ENCODE assay signal across 1 cellular context in the genomic region with DNA sequence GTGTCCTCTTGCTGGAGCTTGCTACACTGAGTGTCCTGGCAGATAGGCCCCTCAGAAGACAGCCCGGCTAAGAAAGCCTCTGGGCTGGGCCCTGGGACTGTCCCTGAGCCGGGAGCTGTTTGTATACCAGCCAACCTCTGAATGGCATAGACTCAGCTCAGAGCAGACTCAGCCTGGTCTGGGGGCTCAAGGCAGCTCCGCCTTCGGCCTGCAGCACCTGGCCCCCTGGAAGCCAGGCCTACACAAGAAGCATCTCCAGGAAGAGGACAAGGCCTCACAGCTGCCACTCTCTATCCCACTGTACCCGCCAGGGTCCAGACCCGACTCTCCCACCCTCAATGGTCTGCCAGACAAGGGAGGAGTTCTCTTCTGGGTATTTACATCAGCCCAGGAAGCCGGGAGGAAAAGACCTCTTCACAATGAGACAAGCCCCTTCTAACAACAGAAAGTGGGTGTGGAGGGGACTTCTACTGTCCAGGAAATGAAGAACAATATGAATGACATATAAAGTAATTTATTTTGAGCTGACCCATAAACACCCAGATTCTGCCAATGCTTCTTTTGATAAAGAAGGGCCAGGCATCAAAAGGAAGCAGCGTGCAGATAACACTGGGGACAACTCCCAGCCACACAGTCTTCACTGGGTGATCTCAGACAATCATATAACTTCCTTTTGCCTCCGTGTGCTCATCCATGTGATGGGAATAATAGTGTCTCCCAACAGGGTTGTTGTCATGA.
TF ChIP-seq lines count a peak whose summit lies in the region.

No MANE protein-coding gene starts in this region.

TF ChIP-seq in GM23338, 12 proteins besides CTCF, POLR2A, EP300 and RAD21 (continued from another document):
- TF ChIP-seq EZH2phosphoT487 (IDR thresholded peaks at IDR 0.05; ENCODE audit: unreplicated experiment): no peak
- no peak for TF ChIP-seq ZNF114 (CRISPR knock-in tag; IDR thresholded peaks at IDR 0.05)
- TF ChIP-seq EZH2 (IDR thresholded peaks at IDR 0.05; ENCODE audit: low read depth, unreplicated experiment): no peak
- TF ChIP-seq NANOG (IDR thresholded peaks at IDR 0.05; ENCODE audit: borderline replicate concordance): no peak
- TF ChIP-seq, protein P1, sequence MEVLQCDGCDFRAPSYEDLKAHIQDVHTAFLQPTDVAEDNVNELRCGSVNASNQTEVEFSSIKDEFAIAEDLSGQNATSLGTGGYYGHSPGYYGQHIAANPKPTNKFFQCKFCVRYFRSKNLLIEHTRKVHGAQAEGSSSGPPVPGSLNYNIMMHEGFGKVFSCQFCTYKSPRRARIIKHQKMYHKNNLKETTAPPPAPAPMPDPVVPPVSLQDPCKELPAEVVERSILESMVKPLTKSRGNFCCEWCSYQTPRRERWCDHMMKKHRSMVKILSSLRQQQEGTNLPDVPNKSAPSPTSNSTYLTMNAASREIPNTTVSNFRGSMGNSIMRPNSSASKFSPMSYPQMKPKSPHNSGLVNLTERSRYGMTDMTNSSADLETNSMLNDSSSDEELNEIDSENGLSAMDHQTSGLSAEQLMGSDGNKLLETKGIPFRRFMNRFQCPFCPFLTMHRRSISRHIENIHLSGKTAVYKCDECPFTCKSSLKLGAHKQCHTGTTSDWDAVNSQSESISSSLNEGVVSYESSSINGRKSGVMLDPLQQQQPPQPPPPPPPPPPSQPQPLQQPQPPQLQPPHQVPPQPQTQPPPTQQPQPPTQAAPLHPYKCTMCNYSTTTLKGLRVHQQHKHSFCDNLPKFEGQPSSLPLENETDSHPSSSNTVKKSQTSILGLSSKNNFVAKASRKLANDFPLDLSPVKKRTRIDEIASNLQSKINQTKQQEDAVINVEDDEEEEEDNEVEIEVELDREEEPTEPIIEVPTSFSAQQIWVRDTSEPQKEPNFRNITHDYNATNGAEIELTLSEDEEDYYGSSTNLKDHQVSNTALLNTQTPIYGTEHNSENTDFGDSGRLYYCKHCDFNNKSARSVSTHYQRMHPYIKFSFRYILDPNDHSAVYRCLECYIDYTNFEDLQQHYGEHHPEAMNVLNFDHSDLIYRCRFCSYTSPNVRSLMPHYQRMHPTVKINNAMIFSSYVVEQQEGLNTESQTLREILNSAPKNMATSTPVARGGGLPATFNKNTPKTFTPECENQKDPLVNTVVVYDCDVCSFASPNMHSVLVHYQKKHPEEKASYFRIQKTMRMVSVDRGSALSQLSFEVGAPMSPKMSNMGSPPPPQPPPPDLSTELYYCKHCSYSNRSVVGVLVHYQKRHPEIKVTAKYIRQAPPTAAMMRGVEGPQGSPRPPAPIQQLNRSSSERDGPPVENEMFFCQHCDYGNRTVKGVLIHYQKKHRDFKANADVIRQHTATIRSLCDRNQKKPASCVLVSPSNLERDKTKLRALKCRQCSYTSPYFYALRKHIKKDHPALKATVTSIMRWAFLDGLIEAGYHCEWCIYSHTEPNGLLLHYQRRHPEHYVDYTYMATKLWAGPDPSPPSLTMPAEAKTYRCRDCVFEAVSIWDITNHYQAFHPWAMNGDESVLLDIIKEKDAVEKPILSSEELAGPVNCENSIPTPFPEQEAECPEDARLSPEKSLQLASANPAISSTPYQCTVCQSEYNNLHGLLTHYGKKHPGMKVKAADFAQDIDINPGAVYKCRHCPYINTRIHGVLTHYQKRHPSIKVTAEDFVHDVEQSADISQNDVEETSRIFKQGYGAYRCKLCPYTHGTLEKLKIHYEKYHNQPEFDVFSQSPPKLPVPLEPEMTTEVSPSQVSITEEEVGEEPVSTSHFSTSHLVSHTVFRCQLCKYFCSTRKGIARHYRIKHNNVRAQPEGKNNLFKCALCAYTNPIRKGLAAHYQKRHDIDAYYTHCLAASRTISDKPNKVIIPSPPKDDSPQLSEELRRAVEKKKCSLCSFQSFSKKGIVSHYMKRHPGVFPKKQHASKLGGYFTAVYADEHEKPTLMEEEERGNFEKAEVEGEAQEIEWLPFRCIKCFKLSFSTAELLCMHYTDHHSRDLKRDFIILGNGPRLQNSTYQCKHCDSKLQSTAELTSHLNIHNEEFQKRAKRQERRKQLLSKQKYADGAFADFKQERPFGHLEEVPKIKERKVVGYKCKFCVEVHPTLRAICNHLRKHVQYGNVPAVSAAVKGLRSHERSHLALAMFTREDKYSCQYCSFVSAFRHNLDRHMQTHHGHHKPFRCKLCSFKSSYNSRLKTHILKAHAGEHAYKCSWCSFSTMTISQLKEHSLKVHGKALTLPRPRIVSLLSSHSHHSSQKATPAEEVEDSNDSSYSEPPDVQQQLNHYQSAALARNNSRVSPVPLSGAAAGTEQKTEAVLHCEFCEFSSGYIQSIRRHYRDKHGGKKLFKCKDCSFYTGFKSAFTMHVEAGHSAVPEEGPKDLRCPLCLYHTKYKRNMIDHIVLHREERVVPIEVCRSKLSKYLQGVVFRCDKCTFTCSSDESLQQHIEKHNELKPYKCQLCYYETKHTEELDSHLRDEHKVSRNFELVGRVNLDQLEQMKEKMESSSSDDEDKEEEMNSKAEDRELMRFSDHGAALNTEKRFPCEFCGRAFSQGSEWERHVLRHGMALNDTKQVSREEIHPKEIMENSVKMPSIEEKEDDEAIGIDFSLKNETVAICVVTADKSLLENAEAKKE (CRISPR knock-in tag; IDR thresholded peaks at IDR 0.05): no peak
- TF ChIP-seq STAT1 (IDR thresholded peaks at IDR 0.05; ENCODE audit: unreplicated experiment): no peak
- TF ChIP-seq POLR2AphosphoS5 (IDR thresholded peaks at IDR 0.05; ENCODE audit: low read depth): no peak
- TF ChIP-seq, protein P2, sequence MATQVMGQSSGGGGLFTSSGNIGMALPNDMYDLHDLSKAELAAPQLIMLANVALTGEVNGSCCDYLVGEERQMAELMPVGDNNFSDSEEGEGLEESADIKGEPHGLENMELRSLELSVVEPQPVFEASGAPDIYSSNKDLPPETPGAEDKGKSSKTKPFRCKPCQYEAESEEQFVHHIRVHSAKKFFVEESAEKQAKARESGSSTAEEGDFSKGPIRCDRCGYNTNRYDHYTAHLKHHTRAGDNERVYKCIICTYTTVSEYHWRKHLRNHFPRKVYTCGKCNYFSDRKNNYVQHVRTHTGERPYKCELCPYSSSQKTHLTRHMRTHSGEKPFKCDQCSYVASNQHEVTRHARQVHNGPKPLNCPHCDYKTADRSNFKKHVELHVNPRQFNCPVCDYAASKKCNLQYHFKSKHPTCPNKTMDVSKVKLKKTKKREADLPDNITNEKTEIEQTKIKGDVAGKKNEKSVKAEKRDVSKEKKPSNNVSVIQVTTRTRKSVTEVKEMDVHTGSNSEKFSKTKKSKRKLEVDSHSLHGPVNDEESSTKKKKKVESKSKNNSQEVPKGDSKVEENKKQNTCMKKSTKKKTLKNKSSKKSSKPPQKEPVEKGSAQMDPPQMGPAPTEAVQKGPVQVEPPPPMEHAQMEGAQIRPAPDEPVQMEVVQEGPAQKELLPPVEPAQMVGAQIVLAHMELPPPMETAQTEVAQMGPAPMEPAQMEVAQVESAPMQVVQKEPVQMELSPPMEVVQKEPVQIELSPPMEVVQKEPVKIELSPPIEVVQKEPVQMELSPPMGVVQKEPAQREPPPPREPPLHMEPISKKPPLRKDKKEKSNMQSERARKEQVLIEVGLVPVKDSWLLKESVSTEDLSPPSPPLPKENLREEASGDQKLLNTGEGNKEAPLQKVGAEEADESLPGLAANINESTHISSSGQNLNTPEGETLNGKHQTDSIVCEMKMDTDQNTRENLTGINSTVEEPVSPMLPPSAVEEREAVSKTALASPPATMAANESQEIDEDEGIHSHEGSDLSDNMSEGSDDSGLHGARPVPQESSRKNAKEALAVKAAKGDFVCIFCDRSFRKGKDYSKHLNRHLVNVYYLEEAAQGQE (IDR thresholded peaks at IDR 0.05; ENCODE audit: unreplicated experiment): no peak
